In genomic region chr20:4083103-4083864, GRCh38 we compare ENCODE assay signal across 10 cellular contexts.
DNase-seq lines count a peak whose midpoint lies in the region; ATAC-seq and TF ChIP-seq lines count a peak whose summit lies in the region.
"Had no signal": no experiment of that assay in that cellular context is flagged by ENCODE, and none has a peak within 500 bp of the region (broad histone marks: within the 10 kb centered on the region; RNA-seq: fewer than 3 reads in every experiment).

No MANE protein-coding gene starts in this region.

- ATAC-seq in left ventricle myocardium superior (peak; percentile 11), gastroesophageal sphincter (no peak)
- ATAC-seq: HCT116 had no signal

- H3K9me3 ChIP-seq in subcutaneous abdominal adipose tissue (ENCODE audit: control insufficient read depth in 5 of 5, low read length in 5 of 5) = no peaks in the 10 kb centered on the region
- no peaks in the 10 kb centered on the region for H3K9me3 ChIP-seq in Karpas-422 (ENCODE audit: low read length)
- H3K9me3 ChIP-seq in gastroesophageal sphincter = no peaks in the 10 kb centered on the region
- H3K9me3 ChIP-seq: lower lobe of right lung had no signal

- H2AFZ ChIP-seq in Karpas-422 (ENCODE audit: low read length) = no peak overlapping the region; the same call in 1 of the 2 replicates

- H3K36me3 ChIP-seq in subcutaneous abdominal adipose tissue (ENCODE audit: control insufficient read depth in 5 of 5, insufficient read depth in 5 of 5, low read length in 5 of 5) (no peaks in the 10 kb centered on the region), Karpas-422 (ENCODE audit: insufficient read depth, low read length) (no peaks in the 10 kb centered on the region), gastroesophageal sphincter (no peaks in the 10 kb centered on the region)
- H3K36me3 ChIP-seq: lower lobe of right lung had no signal

- 0 to 13% methylated on average over 1 to 7 of the region's 10 CpGs for WGBS in gastroesophageal sphincter (ENCODE audit: low coverage in 1 of 2), 2 donors

- POLR2A ChIA-PET in activated CD4-positive, alpha-beta memory T cell treated with anti-CD3 and anti-CD28 coated beads, Interleukin-2, amount 10 ng/mL, durations not matched to agents 7 days and 5 days (lab: Charles Lee) = interaction anchor here (0.7 to 4.6 kb wide), 15 partner anchors 9 to 316 kb away, joined by 3 to 32 read pairs (median 4); partner anchors contain the start of genes ADISSP, AP5S1, PANK2 and RNF24

- TF ChIP-seq POLR2A in gastroesophageal sphincter (IDR thresholded peaks at IDR 0.05) = no peak

- H3K4me2 ChIP-seq in Karpas-422 (ENCODE audit: low read depth, low read length, poor library complexity, severe bottlenecking) = no peak overlapping the region

- H4K20me1 ChIP-seq in Karpas-422 (ENCODE audit: insufficient read depth, low read depth, low read length) = no peaks in the 10 kb centered on the region

- H3K36me3 Mint-ChIP-seq in activated CD4-positive, alpha-beta T cell treated with anti-CD3 and anti-CD28 coated beads, Interleukin-2, amount 10 ng/mL, durations not matched to agents 24 days and 14 days (ENCODE audit: low read depth) = peaks cover 9% of the 10 kb centered on the region
- H3K36me3 Mint-ChIP-seq in activated CD4-positive, alpha-beta memory T cell treated with anti-CD3 and anti-CD28 coated beads, Interleukin-2, amount 10 ng/mL, durations not matched to agents 7 days and 5 days (ENCODE audit: low read depth) = peaks cover 10% of the 10 kb centered on the region

- H3K9ac ChIP-seq in subcutaneous abdominal adipose tissue (ENCODE audit: low read length in 5 of 5) (peak overlapping the region in 2 of 5 donors; percentile 39 to 45), Karpas-422 (ENCODE audit: low read length) (no peak overlapping the region)

- no peak for TF ChIP-seq EP300 in gastroesophageal sphincter (IDR thresholded peaks at IDR 0.05)

- H3K4me1 Mint-ChIP-seq in activated CD4-positive, alpha-beta T cell treated with anti-CD3 and anti-CD28 coated beads, Interleukin-2, amount 10 ng/mL, durations not matched to agents 24 days and 14 days = peaks cover 39% of the 10 kb centered on the region
- peaks cover 53% of the 10 kb centered on the region for H3K4me1 Mint-ChIP-seq in activated CD4-positive, alpha-beta memory T cell treated with anti-CD3 and anti-CD28 coated beads, Interleukin-2, amount 10 ng/mL, durations not matched to agents 7 days and 5 days

- no peaks in the 10 kb centered on the region for H3K9me2 ChIP-seq in Karpas-422 (replicated peaks; ENCODE audit: insufficient read depth, low read length)

- H3K4me3 ChIP-seq in subcutaneous abdominal adipose tissue (ENCODE audit: low read depth in 1 of 5, low read length in 5 of 5) (peak overlapping the region in 2 of 5 donors; percentile 23 to 30), Karpas-422 (ENCODE audit: low read length) (no peak overlapping the region), gastroesophageal sphincter (no peak overlapping the region)
- H3K4me3 ChIP-seq: lower lobe of right lung had no signal

- H3K27me3 Mint-ChIP-seq in activated CD4-positive, alpha-beta T cell treated with anti-CD3 and anti-CD28 coated beads, Interleukin-2, amount 10 ng/mL, durations not matched to agents 24 days and 14 days = no peaks in the 10 kb centered on the region
- no peaks in the 10 kb centered on the region for H3K27me3 Mint-ChIP-seq in activated CD4-positive, alpha-beta memory T cell treated with anti-CD3 and anti-CD28 coated beads, Interleukin-2, amount 10 ng/mL, durations not matched to agents 7 days and 5 days

- peaks cover 4% of the 10 kb centered on the region for H3K9me3 Mint-ChIP-seq in activated CD4-positive, alpha-beta T cell treated with anti-CD3 and anti-CD28 coated beads, Interleukin-2, amount 10 ng/mL, durations not matched to agents 24 days and 14 days
- H3K9me3 Mint-ChIP-seq in activated CD4-positive, alpha-beta memory T cell treated with anti-CD3 and anti-CD28 coated beads, Interleukin-2, amount 10 ng/mL, durations not matched to agents 7 days and 5 days = peaks cover 7% of the 10 kb centered on the region

- no peaks in the 10 kb centered on the region for H3K27me3 ChIP-seq in subcutaneous abdominal adipose tissue (ENCODE audit: control insufficient read depth in 5 of 5, insufficient read depth in 4 of 5, low read length in 5 of 5)
- no peaks in the 10 kb centered on the region for H3K27me3 ChIP-seq in Karpas-422 (ENCODE audit: low read length)
- no peaks in the 10 kb centered on the region for H3K27me3 ChIP-seq in gastroesophageal sphincter

- CTCF ChIA-PET in activated CD4-positive, alpha-beta memory T cell treated with anti-CD3 and anti-CD28 coated beads, Interleukin-2, amount 10 ng/mL, durations not matched to agents 7 days and 5 days (lab: Charles Lee) = interaction anchor here (0.8 to 3.3 kb wide), 7 partner anchors 11 to 271 kb away, joined by 3 to 24 read pairs (median 4); no protein-coding TSS in a partner anchor

- H3K4me1 ChIP-seq in subcutaneous abdominal adipose tissue (ENCODE audit: control insufficient read depth in 5 of 5, insufficient read depth in 5 of 5, low read length in 5 of 5) = peaks cover 0 to 29% (median 25%) of the 10 kb centered on the region in 5 donors
- H3K4me1 ChIP-seq in Karpas-422 (ENCODE audit: low read length) = peaks cover 15% of the 10 kb centered on the region
- H3K4me1 ChIP-seq in gastroesophageal sphincter = peaks cover 0 to 25% (median 3%) of the 10 kb centered on the region in 3 donors

- H3K27ac ChIP-seq in subcutaneous abdominal adipose tissue (ENCODE audit: low read depth, low read length) (peak overlapping the region; percentile 16), Karpas-422 (ENCODE audit: low read length) (no peak overlapping the region), gastroesophageal sphincter (peak overlapping the region in 1 of 4 donors; percentile 57)

- TF ChIP-seq CTCF in gastroesophageal sphincter (IDR thresholded peaks at IDR 0.05) = no peak

- no peak for DNase-seq in activated CD4-positive, alpha-beta T cell treated with anti-CD3 and anti-CD28 coated beads, Interleukin-2, amount 10 ng/mL, durations not matched to agents 24 days and 14 days
- no peak for DNase-seq in activated CD4-positive, alpha-beta T cell treated with anti-CD3 and anti-CD28 coated beads, Interleukin-2, amount 50 U/mL, for 1 hour
- DNase-seq in activated CD4-positive, alpha-beta memory T cell treated with anti-CD3 and anti-CD28 coated beads, Interleukin-2, amount 10 ng/mL, durations not matched to agents 7 days and 5 days = no peak
- DNase-seq in left ventricle myocardium superior (no peak), Karpas-422 (no peak)
- DNase-seq in stimulated activated CD4-positive, alpha-beta T cell treated with anti-CD3 and anti-CD28 coated beads, Interleukin-4, amount 100 ng/mL, for 1 hour = no peak

- intact Hi-C loops in activated CD4-positive, alpha-beta T cell treated with anti-CD3 and anti-CD28 coated beads, Interleukin-2, amount 10 ng/mL, durations not matched to agents 24 days and 14 days (cut with micrococcal nuclease) = loop anchor here (2.0 to 10.0 kb wide), 5 partner anchors 46 to 408 kb away; partner anchors contain the start of gene PANK2
- intact Hi-C loops in left ventricle myocardium superior (cut with micrococcal nuclease) = loop anchor here (5.0 kb wide), 1 partner anchor 71 kb away; no protein-coding TSS in a partner anchor

- H3K4me3 Mint-ChIP-seq in activated CD4-positive, alpha-beta T cell treated with anti-CD3 and anti-CD28 coated beads, Interleukin-2, amount 10 ng/mL, durations not matched to agents 24 days and 14 days = peak overlapping the region; percentile 60
- peak overlapping the region; percentile 2 for H3K4me3 Mint-ChIP-seq in activated CD4-positive, alpha-beta memory T cell treated with anti-CD3 and anti-CD28 coated beads, Interleukin-2, amount 10 ng/mL, durations not matched to agents 7 days and 5 days

- H3K27ac Mint-ChIP-seq in activated CD4-positive, alpha-beta T cell treated with anti-CD3 and anti-CD28 coated beads, Interleukin-2, amount 10 ng/mL, durations not matched to agents 24 days and 14 days = peak overlapping the region; percentile 59
- H3K27ac Mint-ChIP-seq in activated CD4-positive, alpha-beta memory T cell treated with anti-CD3 and anti-CD28 coated beads, Interleukin-2, amount 10 ng/mL, durations not matched to agents 7 days and 5 days = peak overlapping the region; percentile 88

- no peaks in the 10 kb centered on the region for H3K79me2 ChIP-seq in Karpas-422 (ENCODE audit: low read length)
